8 cellular contexts compared by ENCODE assay signal in genomic region chr1:154404984-154405761, GRCh38. TPM values are rescaled to one million over a fixed set of nuclear protein-coding genes. Genes with fewer than 3 reads are reported as not detected.
DNase-seq lines count a peak whose midpoint lies in the region; ATAC-seq and TF ChIP-seq lines count a peak whose summit lies in the region.

TSS of gene IL6R (plus strand) at chr1:154405343. CDS start at chr1:154405630, 287 bp downstream.

- under 1% methylated on average over 67 of the region's 67 CpGs for WGBS in thymus

- H3K4me3 Mint-ChIP-seq in activated naive CD8-positive, alpha-beta T cell treated with anti-CD3 and anti-CD28 coated beads for 36 hours = peak within 1 kb of the TSS; percentile 81

- H3K27me3 ChIP-seq in HL-60 (ENCODE audit: insufficient read depth, poor library complexity, severe bottlenecking) (no peaks in the 10 kb centered on the region), thymus (ENCODE audit: control insufficient read depth, insufficient read depth) (peaks cover 13% of the 10 kb centered on the region)

- H3K4me3 ChIP-seq in HL-60 (replicated peaks; ENCODE audit: insufficient read depth, low read length) (peak within 1 kb of the TSS; percentile 69), SK-N-MC (peak within 1 kb of the TSS; percentile 76), thymus (ENCODE audit: low read length) (peak within 1 kb of the TSS; percentile 48)

- no peak within 1 kb of the TSS for H3K9ac ChIP-seq in SK-N-MC (ENCODE audit: insufficient read length)

- no peak for TF ChIP-seq CTCF in HL-60 (IDR thresholded peaks at IDR 0.05; ENCODE audit: insufficient read depth, low read length)

- H3K27ac ChIP-seq in HL-60 (replicated peaks) (peak within 1 kb of the TSS; percentile 92), SK-N-MC (no peak within 1 kb of the TSS), thymus (ENCODE audit: low read depth) (peak within 1 kb of the TSS; percentile 85)

- no peaks in the 10 kb centered on the region for H3K9me3 Mint-ChIP-seq in activated naive CD8-positive, alpha-beta T cell treated with anti-CD3 and anti-CD28 coated beads for 36 hours

- peak; percentile 38 for ATAC-seq in GM18505 (IDR thresholded peaks at IDR 0.05; ENCODE audit: unreplicated experiment)

- H3K36me3 ChIP-seq in SK-N-MC (ENCODE audit: insufficient read depth, low read length) = no peaks in the 10 kb centered on the region
- H3K36me3 ChIP-seq in thymus (ENCODE audit: control insufficient read depth, insufficient read depth) = no peaks in the 10 kb centered on the region

- DNase-seq in A172 (ENCODE audit: low spot score) (peak; percentile 81), HL-60 (ENCODE audit: low read depth in 1 of 2, low spot score in 1 of 2) (peak; percentile 97 to 98), SK-N-MC (ENCODE audit: low read depth, low spot score) (no peak), head of caudate nucleus (peak; percentile 36 to 90 (median 72)), non-pigmented ciliary epithelial cell (ENCODE audit: low read depth) (peak; percentile 36)
- peak; percentile 77 for DNase-seq in activated naive CD8-positive, alpha-beta T cell treated with anti-CD3 and anti-CD28 coated beads for 36 hours

- peak within 1 kb of the TSS; percentile 89 for H3K27ac Mint-ChIP-seq in activated naive CD8-positive, alpha-beta T cell treated with anti-CD3 and anti-CD28 coated beads for 36 hours

- H3K4me1 ChIP-seq in thymus (ENCODE audit: control insufficient read depth, insufficient read depth, low read length) = peaks cover 17% of the 10 kb centered on the region

- H3K36me3 Mint-ChIP-seq in activated naive CD8-positive, alpha-beta T cell treated with anti-CD3 and anti-CD28 coated beads for 36 hours = no peaks in the 10 kb centered on the region

- TF ChIP-seq POLR2A in GM18505 (IDR thresholded peaks at IDR 0.05; ENCODE audit: borderline replicate concordance, extremely low read depth, insufficient read depth, insufficient read length) = peak; percentile 51

- no peaks in the 10 kb centered on the region for H3K9me3 ChIP-seq in SK-N-MC (ENCODE audit: low read depth, low read length)
- H3K9me3 ChIP-seq in thymus (ENCODE audit: control insufficient read depth) = no peaks in the 10 kb centered on the region

- H3K27me3 Mint-ChIP-seq in activated naive CD8-positive, alpha-beta T cell treated with anti-CD3 and anti-CD28 coated beads for 36 hours = no peaks in the 10 kb centered on the region

- peaks cover 76% of the 10 kb centered on the region for H3K4me1 Mint-ChIP-seq in activated naive CD8-positive, alpha-beta T cell treated with anti-CD3 and anti-CD28 coated beads for 36 hours

- intact Hi-C loops in head of caudate nucleus (cut with DNase I) = no loop called here

RNA-seq across cellular contexts. Expression of gene IL6R, which starts in this region (rescaled TPM):
- 2.4 and 4.5 TPM in 2 replicates for total RNA-seq in A172 (2014; rRNA removed; shearing (Covaris generic))
- 1 to 10 TPM; 2.3 to 2.4 TPM for total RNA-seq in activated naive CD8-positive, alpha-beta T cell treated with anti-CD3 and anti-CD28 coated beads for 36 hours
- polyA plus RNA-seq in thymus = 10.3 TPM
